In the genomic region with DNA sequence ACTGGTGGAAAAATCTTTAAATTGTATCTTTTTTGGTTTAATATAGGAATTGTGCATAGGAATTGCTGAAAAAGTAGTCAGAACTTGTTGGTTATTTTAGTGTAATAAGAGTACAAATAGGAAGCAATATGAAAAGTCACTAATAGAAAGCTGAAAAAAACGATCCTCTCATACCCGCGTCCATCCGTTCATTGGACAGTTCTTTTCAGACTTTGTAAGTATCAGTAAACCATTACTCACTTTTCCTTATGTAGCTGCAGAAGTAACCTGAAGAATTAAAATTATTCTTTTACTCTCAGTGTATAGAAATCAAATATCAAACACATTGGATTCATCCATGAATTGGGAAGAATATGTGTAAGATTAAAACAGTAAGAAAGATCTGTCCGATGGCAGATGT, we compare ENCODE assay signal across 1 cellular context.
TF ChIP-seq lines count a peak whose summit lies in the region.

No MANE protein-coding gene starts in this region.

TF ChIP-seq in WTC11, 78 proteins besides CTCF, POLR2A, EP300 and RAD21 (continued from another document):
- TF ChIP-seq STAT6 (CRISPR knock-in tag; conservative IDR thresholded peaks at IDR 0.05; ENCODE audit: low read depth) (no peak), FOXP1 (CRISPR knock-in tag; IDR thresholded peaks at IDR 0.05; ENCODE audit: borderline replicate concordance) (no peak)
TF ChIP-seq in WTC11: peak in this region for 0.
